Comparison of ENCODE assay signal across 12 cellular contexts in genomic region chr1:24898909-24899439, GRCh38. TPM values are rescaled to one million over a fixed set of nuclear protein-coding genes. Genes with fewer than 3 reads are reported as not detected.
DNase-seq lines count a peak whose midpoint lies in the region; ATAC-seq lines count a peak whose summit lies in the region.
"Had no signal": no experiment of that assay in that cellular context is flagged by ENCODE, and none has a peak within 500 bp of the region (broad histone marks: within the 10 kb centered on the region; RNA-seq: fewer than 3 reads in every experiment).

No MANE protein-coding gene starts in this region.

- H3K9me3 ChIP-seq in aorta (ENCODE audit: control insufficient read depth, low read length): no peaks in the 10 kb centered on the region
- H3K9me3 ChIP-seq: HAP-1, prostate gland had no signal

- no peaks in the 10 kb centered on the region for H3K9me3 Mint-ChIP-seq in memory B cell
- H3K9me3 Mint-ChIP-seq: WTC11 had no signal

- intact Hi-C loops in aorta (cut with DNase I) (no loop called here), cardiac septum (cut with DNase I) (no loop called here)

- no peaks in the 10 kb centered on the region for H3K27me3 ChIP-seq in aorta (ENCODE audit: control insufficient read depth in 1 of 2, insufficient read depth in 2 of 2, low read length in 1 of 2)

- no peak overlapping the region for H3K27ac ChIP-seq in aorta (ENCODE audit: low read depth in 1 of 2, low read length in 2 of 2)
- H3K27ac ChIP-seq: dorsolateral prefrontal cortex, prostate gland had no signal

- DNase-seq in stimulated activated CD4-positive, alpha-beta T cell treated with anti-CD3 and anti-CD28 coated beads, Interleukin-15, amount 100 ng/mL, for 24 hours: peak; percentile 52
- DNase-seq in stimulated activated CD4-positive, alpha-beta T cell treated with anti-CD3 and anti-CD28 coated beads, Interleukin-4, amount 100 ng/mL, for 4 hours: no peak
- DNase-seq in activated CD8-positive, alpha-beta memory T cell treated with anti-CD3 and anti-CD28 coated beads, Interleukin-2, amount 50 U/mL, for 48 hours: peak; percentile 75
- DNase-seq in memory B cell (ENCODE audit: low spot score in 2 of 2): no peak
- DNase-seq in aorta: peak; percentile 17 to 38
- no peak for DNase-seq in cardiac septum (ENCODE audit: low spot score)
- DNase-seq in germinal center (ENCODE audit: low spot score): no peak

- WGBS in aorta, 2 donors: 86% methylated on average over 8 of the region's 8 CpGs

- no peaks in the 10 kb centered on the region for H3K4me1 ChIP-seq in aorta (ENCODE audit: control insufficient read depth in 1 of 2, insufficient read depth in 2 of 2, low read length in 2 of 2)
- H3K4me1 ChIP-seq: HAP-1, prostate gland had no signal

- no peak overlapping the region for H3K4me3 ChIP-seq in aorta (ENCODE audit: low read length in 2 of 2)
- H3K4me3 ChIP-seq: dorsolateral prefrontal cortex, HAP-1, prostate gland had no signal

- H3K27me3 Mint-ChIP-seq in memory B cell: no peaks in the 10 kb centered on the region

- H3K4me3 Mint-ChIP-seq in memory B cell: no peak overlapping the region
- H3K4me3 Mint-ChIP-seq: WTC11 had no signal

- ATAC-seq in memory B cell (ENCODE audit: low read depth) (no peak), aorta (ENCODE audit: low FRiP score) (no peak), GM21529 (IDR thresholded peaks at IDR 0.05; ENCODE audit: unreplicated experiment) (no peak)

- no peaks in the 10 kb centered on the region for H3K36me3 ChIP-seq in aorta (ENCODE audit: control insufficient read depth in 1 of 2, insufficient read depth in 2 of 2, low read length in 1 of 2)
- H3K36me3 ChIP-seq: prostate gland had no signal

- peaks cover 11% of the 10 kb centered on the region for H3K36me3 Mint-ChIP-seq in memory B cell
- H3K36me3 Mint-ChIP-seq: WTC11 had no signal

- peaks cover 28% of the 10 kb centered on the region for H3K4me1 Mint-ChIP-seq in memory B cell

- peak overlapping the region; percentile 22 for H3K27ac Mint-ChIP-seq in memory B cell
- H3K27ac Mint-ChIP-seq: WTC11 had no signal

RNA-seq across cellular contexts. Expression of gene RUNX3, which starts 31.1 kb away (rescaled TPM):
- 1 to 10 TPM; 2.9 to 4.4 TPM for total RNA-seq in aorta
- polyA plus RNA-seq in aorta: 1 to 10 TPM; 1.1 to 1.3 TPM
- total RNA-seq in cardiac septum: 0.51 TPM

Comparison
In these comparisons a context has a peak if more than half of its experiments do, and no peak if none do; other contexts are left out.
1. DNase-seq: peak in stimulated activated CD4-positive, alpha-beta T cell treated with anti-CD3 and anti-CD28 coated beads, Interleukin-15, amount 100 ng/mL, for 24 hours (single experiment), activated CD8-positive, alpha-beta memory T cell treated with anti-CD3 and anti-CD28 coated beads, Interleukin-2, amount 50 U/mL, for 48 hours (single experiment) and aorta (2 of 2); none in stimulated activated CD4-positive, alpha-beta T cell treated with anti-CD3 and anti-CD28 coated beads, Interleukin-4, amount 100 ng/mL, for 4 hours (0 of 2), memory B cell (0 of 2), cardiac septum (single experiment) and germinal center (single experiment).